Comparison of ENCODE assay signal across 8 cellular contexts in the genomic region with DNA sequence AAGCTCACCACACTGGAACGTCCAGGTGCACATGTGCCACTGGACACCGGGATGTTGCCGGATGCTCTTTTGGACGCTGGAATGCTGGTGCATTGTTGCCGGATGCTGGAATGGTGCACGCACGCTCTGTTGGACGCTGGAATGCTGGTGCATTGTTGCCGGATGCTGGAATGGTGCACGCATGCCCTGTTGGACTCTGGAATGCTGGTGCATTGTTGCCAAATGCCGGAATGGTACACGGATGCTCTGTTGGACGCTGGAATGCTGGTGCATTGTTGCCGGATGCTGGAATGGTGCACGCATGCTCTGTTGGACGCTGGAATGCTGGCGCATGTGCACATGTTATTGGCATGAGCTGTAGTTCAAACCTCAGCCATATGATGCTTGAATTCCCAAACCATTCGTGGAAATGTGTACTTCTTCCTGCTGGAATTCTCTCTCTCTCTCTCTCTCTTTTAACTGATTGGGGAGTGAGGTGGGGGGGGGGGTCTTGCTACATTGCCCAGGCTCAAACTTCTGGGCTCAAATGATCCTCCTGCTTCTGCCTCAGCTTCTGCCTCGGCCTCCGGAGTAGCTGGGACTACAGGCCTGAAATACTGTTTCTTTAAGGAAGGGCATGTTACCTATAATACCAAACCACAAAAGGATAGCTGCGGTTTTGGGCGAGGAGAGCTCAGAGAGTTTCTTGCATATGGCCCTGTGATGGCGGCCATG. TPM values are rescaled to one million over a fixed set of nuclear protein-coding genes. Genes with fewer than 3 reads are reported as not detected.
DNase-seq lines count a peak whose midpoint lies in the region; ATAC-seq and TF ChIP-seq lines count a peak whose summit lies in the region.

No MANE protein-coding gene starts in this region.

- TF ChIP-seq CTCF in right lobe of liver (IDR thresholded peaks at IDR 0.05) = no peak

- H3K9me3 ChIP-seq in right lobe of liver = no peaks in the 10 kb centered on the region

- peak overlapping the region; percentile 38 for H3K4me3 Mint-ChIP-seq in activated CD8-positive, alpha-beta memory T cell treated with anti-CD3 and anti-CD28 coated beads, Interleukin-2, amount 10 ng/mL, durations not matched to agents 7 days and 5 days
- peak overlapping the region; percentile 84 for H3K4me3 Mint-ChIP-seq in activated naive CD8-positive, alpha-beta T cell

- no peaks in the 10 kb centered on the region for H3K36me3 ChIP-seq in right lobe of liver

- H3K36me3 Mint-ChIP-seq in activated CD8-positive, alpha-beta memory T cell treated with anti-CD3 and anti-CD28 coated beads, Interleukin-2, amount 10 ng/mL, durations not matched to agents 7 days and 5 days = peaks cover 2% of the 10 kb centered on the region
- no peaks in the 10 kb centered on the region for H3K36me3 Mint-ChIP-seq in activated naive CD8-positive, alpha-beta T cell

- H3K4me1 ChIP-seq in right lobe of liver = peaks cover 0 to 5% (median 1%) of the 10 kb centered on the region in 4 donors

- peak overlapping the region; percentile 54 to 62 (median 61) for H3K4me3 ChIP-seq in right lobe of liver

- peaks cover 24% of the 10 kb centered on the region for H3K27me3 Mint-ChIP-seq in activated CD8-positive, alpha-beta memory T cell treated with anti-CD3 and anti-CD28 coated beads, Interleukin-2, amount 10 ng/mL, durations not matched to agents 7 days and 5 days
- no peaks in the 10 kb centered on the region for H3K27me3 Mint-ChIP-seq in activated naive CD8-positive, alpha-beta T cell

- TF ChIP-seq POLR2A in right lobe of liver (IDR thresholded peaks at IDR 0.05) = no peak

- no peaks in the 10 kb centered on the region for H3K9me3 Mint-ChIP-seq in activated CD8-positive, alpha-beta memory T cell treated with anti-CD3 and anti-CD28 coated beads, Interleukin-2, amount 10 ng/mL, durations not matched to agents 7 days and 5 days (ENCODE audit: low read depth)
- no peaks in the 10 kb centered on the region for H3K9me3 Mint-ChIP-seq in activated naive CD8-positive, alpha-beta T cell (ENCODE audit: low read depth)

- no peak for DNase-seq in activated CD8-positive, alpha-beta memory T cell treated with anti-CD3 and anti-CD28 coated beads, Interleukin-2, amount 10 ng/mL, durations not matched to agents 7 days and 5 days
- no peak for DNase-seq in activated CD8-positive, alpha-beta memory T cell treated with anti-CD3 and anti-CD28 coated beads, Interleukin-2, amount 50 U/mL, for 4 hours
- DNase-seq in right lobe of liver (no peak), superior temporal gyrus (ENCODE audit: extremely low spot score) (peak; percentile 43), dermis blood vessel endothelial cell (no peak), germinal center (ENCODE audit: low spot score) (no peak)

- ATAC-seq in activated CD8-positive, alpha-beta memory T cell treated with anti-CD3 and anti-CD28 coated beads, Interleukin-2, amount 10 ng/mL, durations not matched to agents 7 days and 5 days = no peak
- no peak for ATAC-seq in right lobe of liver
- no peak for ATAC-seq in GM21528 (IDR thresholded peaks at IDR 0.05; ENCODE audit: low FRiP score, unreplicated experiment)

- CTCF ChIA-PET in activated CD8-positive, alpha-beta memory T cell treated with anti-CD3 and anti-CD28 coated beads, Interleukin-2, amount 10 ng/mL, durations not matched to agents 7 days and 5 days (lab: Charles Lee) = interaction anchor here (1.0 to 1.3 kb wide), 2 partner anchors 17 to 37 kb away, joined by 3 to 4 read pairs; no protein-coding TSS in a partner anchor

- intact Hi-C loops in right lobe of liver (cut with DNase I) = no loop called here

- H3K4me1 Mint-ChIP-seq in activated CD8-positive, alpha-beta memory T cell treated with anti-CD3 and anti-CD28 coated beads, Interleukin-2, amount 10 ng/mL, durations not matched to agents 7 days and 5 days = peaks cover 14% of the 10 kb centered on the region
- peaks cover 33% of the 10 kb centered on the region for H3K4me1 Mint-ChIP-seq in activated naive CD8-positive, alpha-beta T cell (ENCODE audit: low read depth)

- no peak overlapping the region for H3K27ac Mint-ChIP-seq in activated CD8-positive, alpha-beta memory T cell treated with anti-CD3 and anti-CD28 coated beads, Interleukin-2, amount 10 ng/mL, durations not matched to agents 7 days and 5 days
- no peak overlapping the region for H3K27ac Mint-ChIP-seq in activated naive CD8-positive, alpha-beta T cell

- peak overlapping the region in 2 of 3 donors; percentile 60 to 82 for H3K27ac ChIP-seq in right lobe of liver

- H3K27me3 ChIP-seq in right lobe of liver = no peaks in the 10 kb centered on the region

- 84% methylated on average over 16 of the region's 23 CpGs for WGBS in right lobe of liver (ENCODE audit: insufficient coverage, low coverage, low lambda C conversion rate, missing lambda C conversion rate)

RNA-seq across cellular contexts. Expression of gene MCF2L, which starts 1.2 kb away (rescaled TPM):
- 1 to 10 TPM; 1.6 to 2.8 TPM for total RNA-seq in activated CD8-positive, alpha-beta memory T cell treated with anti-CD3 and anti-CD28 coated beads, Interleukin-2, amount 10 ng/mL, durations not matched to agents 7 days and 5 days
- 10 to 100 TPM in 5 of 6 experiments, 1 to 10 TPM in 1; 9.6 to 18.4 (median 11.7) TPM for total RNA-seq in right lobe of liver
- total RNA-seq in dermis blood vessel endothelial cell = 7.8 and 51.4 TPM in 2 replicates
